1 cellular context compared by ENCODE assay signal in the genomic region with DNA sequence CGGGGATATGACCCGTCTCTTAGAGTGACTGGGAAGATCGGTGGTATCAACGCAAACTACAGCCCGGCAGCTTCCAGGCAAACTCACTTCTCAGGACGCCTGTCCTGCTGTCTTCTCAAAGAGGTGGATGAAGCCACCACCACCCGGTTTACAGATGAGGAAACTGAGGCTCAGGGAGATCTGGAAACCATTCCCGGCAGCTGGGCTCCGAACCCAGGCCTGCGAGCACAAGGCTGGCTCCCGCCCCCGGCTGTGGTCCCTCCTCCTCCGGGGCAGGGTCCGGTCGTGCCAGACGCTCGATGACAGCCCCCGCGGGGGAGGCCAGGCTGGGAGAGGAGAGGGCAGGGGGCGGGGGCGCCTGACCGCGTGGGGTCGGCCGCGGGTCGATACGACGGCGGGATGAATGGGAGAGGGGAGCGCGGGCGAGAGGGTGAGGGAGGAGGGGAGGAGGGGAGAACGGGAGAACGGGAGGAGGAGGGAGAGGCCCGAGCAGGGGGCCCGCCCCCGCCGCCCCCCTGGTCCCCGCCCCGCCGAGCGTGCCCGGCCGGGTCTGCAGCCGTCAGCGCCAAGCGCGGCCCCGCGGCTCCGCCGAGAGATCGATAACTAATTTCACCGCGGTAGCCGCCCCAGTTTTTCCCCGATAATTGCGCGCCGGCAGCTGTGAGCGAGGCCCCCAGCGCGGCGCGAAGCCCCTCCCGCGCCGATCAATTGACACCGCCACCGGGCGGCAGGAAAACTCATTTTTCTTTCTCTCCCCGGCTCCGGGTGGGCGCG.
TF ChIP-seq lines count a peak whose summit lies in the region.

No MANE protein-coding gene starts in this region.

TF ChIP-seq in HepG2, 621 proteins besides CTCF, POLR2A, EP300 and RAD21 (continued from another document):
- TF ChIP-seq, protein P1, sequence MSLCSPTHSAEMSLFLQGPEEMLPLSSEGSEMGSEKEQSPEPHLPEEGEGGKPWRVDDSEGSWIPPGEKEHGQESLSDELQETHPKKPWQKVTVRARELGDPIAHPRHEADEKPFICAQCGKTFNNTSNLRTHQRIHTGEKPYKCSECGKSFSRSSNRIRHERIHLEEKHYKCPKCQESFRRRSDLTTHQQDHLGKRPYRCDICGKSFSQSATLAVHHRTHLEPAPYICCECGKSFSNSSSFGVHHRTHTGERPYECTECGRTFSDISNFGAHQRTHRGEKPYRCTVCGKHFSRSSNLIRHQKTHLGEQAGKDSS (CRISPR knock-in tag; IDR thresholded peaks at IDR 0.05; ENCODE audit: borderline replicate concordance, low read depth): 0 out of 2 replicates have a peak, but pooled peaks have one; percentile 24
- TF ChIP-seq, protein P2, sequence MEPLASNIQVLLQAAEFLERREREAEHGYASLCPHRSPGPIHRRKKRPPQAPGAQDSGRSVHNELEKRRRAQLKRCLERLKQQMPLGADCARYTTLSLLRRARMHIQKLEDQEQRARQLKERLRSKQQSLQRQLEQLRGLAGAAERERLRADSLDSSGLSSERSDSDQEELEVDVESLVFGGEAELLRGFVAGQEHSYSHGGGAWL (CRISPR knock-in tag; IDR thresholded peaks at IDR 0.05): no peak
TF ChIP-seq in HepG2: peak in this region for 107.
